18 cellular contexts compared by ENCODE assay signal in genomic region chr4:55793479-55793878, GRCh38. TPM values are rescaled to one million over a fixed set of nuclear protein-coding genes. Genes with fewer than 3 reads are reported as not detected.
DNase-seq lines count a peak whose midpoint lies in the region; ATAC-seq and TF ChIP-seq lines count a peak whose summit lies in the region.
"Had no signal": no experiment of that assay in that cellular context is flagged by ENCODE, and none has a peak within 500 bp of the region (broad histone marks: within the 10 kb centered on the region; RNA-seq: fewer than 3 reads in every experiment).

No MANE protein-coding gene starts in this region.

- no peaks in the 10 kb centered on the region for H3K27me3 Mint-ChIP-seq in neural progenitor cell (ENCODE audit: insufficient read depth, low read depth)

- H3F3A ChIP-seq in neural progenitor cell (ENCODE audit: low read depth) = no peaks in the 10 kb centered on the region

- intact Hi-C loops in left lung (cut with DNase I) (no loop called here), ovary (cut with DNase I) (no loop called here)

- H3K4me3 ChIP-seq in choroid plexus epithelial cell (ENCODE audit: low read depth, low read length) (peak overlapping the region; percentile 38), left lung (no peak overlapping the region), suprapubic skin (peak overlapping the region; percentile 9), neural progenitor cell (no peak overlapping the region), ovary (no peak overlapping the region)

- TF ChIP-seq EP300 in suprapubic skin (IDR thresholded peaks at IDR 0.05) (no peak), ovary (IDR thresholded peaks at IDR 0.05) (no peak)

- 14% methylated on average over 22 of the region's 33 CpGs for WGBS in suprapubic skin
- WGBS in ovary, 3 donors = 4% methylated on average over 24 to 33 of the region's 33 CpGs

- H3K36me3 Mint-ChIP-seq in neural progenitor cell = no peaks in the 10 kb centered on the region
- H3K36me3 Mint-ChIP-seq: activated naive CD8-positive, alpha-beta T cell treated with anti-CD3 and anti-CD28 coated beads, Interleukin-2, amount 10 ng/mL, durations not matched to agents 7 days and 5 days; CD4-positive, alpha-beta memory T cell had no signal

- TF ChIP-seq POLR2A in suprapubic skin (IDR thresholded peaks at IDR 0.05) (no peak), ovary (IDR thresholded peaks at IDR 0.05) (no peak)

- no peaks in the 10 kb centered on the region for H3K9me3 ChIP-seq in left lung
- H3K9me3 ChIP-seq in suprapubic skin = no peaks in the 10 kb centered on the region
- H3K9me3 ChIP-seq in neural progenitor cell (ENCODE audit: low read depth) = no peaks in the 10 kb centered on the region
- no peaks in the 10 kb centered on the region for H3K9me3 ChIP-seq in ovary
- H3K9me3 ChIP-seq: transverse colon had no signal

- H3K9ac ChIP-seq in neural progenitor cell = no peak overlapping the region

- H4K20me1 ChIP-seq in neural progenitor cell (ENCODE audit: low read depth) = no peaks in the 10 kb centered on the region

- H3K4me1 Mint-ChIP-seq in neural progenitor cell = peaks cover 5% of the 10 kb centered on the region
- H3K4me1 Mint-ChIP-seq: activated naive CD8-positive, alpha-beta T cell treated with anti-CD3 and anti-CD28 coated beads, Interleukin-2, amount 10 ng/mL, durations not matched to agents 7 days and 5 days had no signal

- H3K79me2 ChIP-seq in neural progenitor cell (ENCODE audit: low read depth) = no peaks in the 10 kb centered on the region

- no peaks in the 10 kb centered on the region for H3K9me3 Mint-ChIP-seq in neural progenitor cell
- H3K9me3 Mint-ChIP-seq: activated naive CD8-positive, alpha-beta T cell treated with anti-CD3 and anti-CD28 coated beads, Interleukin-2, amount 10 ng/mL, durations not matched to agents 7 days and 5 days; activated T-cell treated with anti-CD3 and anti-CD28 coated beads, Interleukin-2, amount 50 U/mL, for 4 hours; H9 had no signal

- H3K36me3 ChIP-seq in left lung = no peaks in the 10 kb centered on the region
- H3K36me3 ChIP-seq in suprapubic skin = no peaks in the 10 kb centered on the region
- no peaks in the 10 kb centered on the region for H3K36me3 ChIP-seq in neural progenitor cell
- H3K36me3 ChIP-seq in ovary = no peaks in the 10 kb centered on the region
- H3K36me3 ChIP-seq: transverse colon had no signal

- peak; percentile 9 for DNase-seq in activated gamma-delta T cell (lab: John Stamatoyannopoulos, UW)
- no peak for DNase-seq in activated gamma-delta T cell treated with Interleukin-2 at 50 U/mL for 16 hours
- DNase-seq in choroid plexus epithelial cell (ENCODE audit: low read depth) = no peak
- peak in 1 of 2 donors; percentile 73 for DNase-seq in left lung
- DNase-seq in suprapubic skin (ENCODE audit: low spot score in 2 of 2) = no peak
- DNase-seq in neural progenitor cell (ENCODE audit: low spot score) = no peak
- no peak for DNase-seq in ovary
- DNase-seq: activated CD4-positive, alpha-beta T cell treated with anti-CD3 and anti-CD28 coated beads, Interleukin-2, amount 50 U/mL, for 48 hours; activated naive CD8-positive, alpha-beta T cell treated with anti-CD3 and anti-CD28 coated beads, Interleukin-2, amount 10 ng/mL, durations not matched to agents 7 days and 5 days; activated T-cell treated with anti-CD3 and anti-CD28 coated beads, Interleukin-2, amount 50 U/mL, for 4 hours; CD4-positive, alpha-beta memory T cell; cerebellar nuclear complex; H9; NCI-H524 treated with DMSO at 0.1 percent for 48 hours; transverse colon had no signal

- ATAC-seq in left lung = peak; percentile 47
- no peak for ATAC-seq in HG02885 (IDR thresholded peaks at IDR 0.05; ENCODE audit: poor library complexity, unreplicated experiment)

- H3K27me3 ChIP-seq in left lung (peaks cover 18 to 51% of the 10 kb centered on the region in 2 donors), suprapubic skin (peaks cover 49% of the 10 kb centered on the region), neural progenitor cell (no peaks in the 10 kb centered on the region), ovary (no peaks in the 10 kb centered on the region)

- no peak overlapping the region for H2AFZ ChIP-seq in neural progenitor cell (replicated peaks)

- H3K4me3 Mint-ChIP-seq in neural progenitor cell = no peak overlapping the region
- H3K4me3 Mint-ChIP-seq: activated naive CD8-positive, alpha-beta T cell treated with anti-CD3 and anti-CD28 coated beads, Interleukin-2, amount 10 ng/mL, durations not matched to agents 7 days and 5 days; activated T-cell treated with anti-CD3 and anti-CD28 coated beads, Interleukin-2, amount 50 U/mL, for 4 hours; H9 had no signal

- H3K4me2 ChIP-seq in neural progenitor cell = no peak overlapping the region

- H3K27ac Mint-ChIP-seq in neural progenitor cell = no peak overlapping the region
- H3K27ac Mint-ChIP-seq: activated naive CD8-positive, alpha-beta T cell treated with anti-CD3 and anti-CD28 coated beads, Interleukin-2, amount 10 ng/mL, durations not matched to agents 7 days and 5 days; CD4-positive, alpha-beta memory T cell; H9 had no signal

- H3K27ac ChIP-seq in left lung = no peak overlapping the region
- no peak overlapping the region for H3K27ac ChIP-seq in suprapubic skin
- no peak overlapping the region for H3K27ac ChIP-seq in neural progenitor cell
- no peak overlapping the region for H3K27ac ChIP-seq in ovary
- H3K27ac ChIP-seq: epithelial cell of prostate, transverse colon had no signal

- H3K4me1 ChIP-seq in left lung = no peaks in the 10 kb centered on the region
- H3K4me1 ChIP-seq in suprapubic skin = peaks cover 4% of the 10 kb centered on the region
- no peaks in the 10 kb centered on the region for H3K4me1 ChIP-seq in neural progenitor cell
- H3K4me1 ChIP-seq in ovary (ENCODE audit: insufficient read depth) = peaks cover 3% of the 10 kb centered on the region
- H3K4me1 ChIP-seq: transverse colon had no signal

- TF ChIP-seq CTCF in choroid plexus epithelial cell (conservative IDR thresholded peaks at IDR 0.05; ENCODE audit: low read depth, low read length) (no peak), left lung (IDR thresholded peaks at IDR 0.05) (no peak), suprapubic skin (IDR thresholded peaks at IDR 0.05) (no peak), neural progenitor cell (IDR thresholded peaks at IDR 0.05) (no peak), ovary (IDR thresholded peaks at IDR 0.05) (no peak)

RNA-seq across cellular contexts. Expression of gene EXOC1L, which starts 26.1 kb away (rescaled TPM):
- total RNA-seq in left lung (not detected), suprapubic skin (not detected), neural progenitor cell (ENCODE audit: low replicate concordance) (not detected in 2 replicates), ovary (not detected)
- not detected for polyA plus RNA-seq in ovary
- total RNA-seq: activated naive CD8-positive, alpha-beta T cell treated with anti-CD3 and anti-CD28 coated beads, Interleukin-2, amount 10 ng/mL, durations not matched to agents 7 days and 5 days; activated T-cell treated with anti-CD3 and anti-CD28 coated beads, Interleukin-2, amount 50 U/mL, for 4 hours; CD4-positive, alpha-beta memory T cell; H9; OCI-LY7; transverse colon had no signal
- polyA plus RNA-seq: CD4-positive, alpha-beta memory T cell had no signal

RNA-seq across cellular contexts. Expression of gene EXOC1, which starts 60.0 kb away (rescaled TPM):
- total RNA-seq in left lung = 10 to 100 TPM; 30.1 to 31.0 TPM
- 10 to 100 TPM; 27.1 to 60.1 (median 32.9) TPM for total RNA-seq in suprapubic skin
- total RNA-seq in neural progenitor cell (ENCODE audit: low replicate concordance) = 39.0 and 52.0 TPM in 2 replicates
- total RNA-seq in ovary = 10 to 100 TPM; 20.1 to 32.7 (median 24.1) TPM
- 10 to 100 TPM; 14.6 to 26.5 TPM for polyA plus RNA-seq in ovary

Comparison
In these comparisons a context has a peak if more than half of its experiments do, and no peak if none do; other contexts are left out.
1. H3K4me3 ChIP-seq: peak in choroid plexus epithelial cell (single experiment) and suprapubic skin (single experiment); none in left lung (0 of 2), neural progenitor cell (single experiment) and ovary (single experiment).